Comparison of ENCODE assay signal across 8 cellular contexts in genomic region chr4:151408630-151409469, GRCh38. TPM values are rescaled to one million over a fixed set of nuclear protein-coding genes. Genes with fewer than 3 reads are reported as not detected.
A peak's percentile ranks its signal among the peaks of the same experiment; 100 is the strongest.
DNase-seq lines count a peak whose midpoint lies in the region; ATAC-seq and TF ChIP-seq lines count a peak whose summit lies in the region.

Gene FHIP1A, plus strand, starts transcription at chr4:151409176. Its CDS starts 157,084 bp downstream, at chr4:151566260.

- no peaks in the 10 kb centered on the region for H3K36me3 ChIP-seq in mucosa of descending colon (ENCODE audit: low read depth)

- no peaks in the 10 kb centered on the region for H3K36me3 Mint-ChIP-seq in endothelial cell (ENCODE audit: low read depth, unreplicated experiment)

- H3K27ac Mint-ChIP-seq in endothelial cell (ENCODE audit: unreplicated experiment): peak within 1 kb of the TSS; percentile 36

- peaks cover 17% of the 10 kb centered on the region for H3K4me1 Mint-ChIP-seq in endothelial cell (ENCODE audit: unreplicated experiment)

- TF ChIP-seq CTCF in AG09319 (IDR thresholded peaks at IDR 0.05; ENCODE audit: low read depth, low read length) (peak; percentile 7), endothelial cell (IDR thresholded peaks at IDR 0.05; ENCODE audit: unreplicated experiment) (no peak), mucosa of descending colon (IDR thresholded peaks at IDR 0.05) (no peak)

- peak; percentile 14 for DNase-seq in AG09319 (ENCODE audit: extremely low read depth, low read depth)
- peak; percentile 84 for DNase-seq in NCI-H510A treated with DMSO at 0.1 percent for 48 hours (lab: John Stamatoyannopoulos, UW)
- peak; percentile 33 to 51 (median 45) for DNase-seq in activated CD8-positive, alpha-beta memory T cell treated with anti-CD3 and anti-CD28 coated beads for 48 hours (ENCODE audit: low read depth in 2 of 3, low spot score in 2 of 3)
- peak; percentile 63 for DNase-seq in endothelial cell (ENCODE audit: low spot score)
- peak; percentile 92 to 96 (median 94) for DNase-seq in mucosa of descending colon
- DNase-seq in stimulated activated CD8-positive, alpha-beta memory T cell treated with anti-CD3 and anti-CD28 coated beads, Interleukin-4, amount 100 ng/mL, for 24 hours (ENCODE audit: low read depth): peak; percentile 62

- H3K9me3 Mint-ChIP-seq in endothelial cell (ENCODE audit: unreplicated experiment): no peaks in the 10 kb centered on the region

- ATAC-seq in GM18909 (IDR thresholded peaks at IDR 0.05; ENCODE audit: poor library complexity, unreplicated experiment) (peak; percentile 83), HG03108 (IDR thresholded peaks at IDR 0.05; ENCODE audit: unreplicated experiment) (peak; percentile 92), mucosa of descending colon (peak; percentile 91)

- peak within 1 kb of the TSS; percentile 40 for H3K4me3 ChIP-seq in mucosa of descending colon

- H3K4me3 Mint-ChIP-seq in endothelial cell (ENCODE audit: unreplicated experiment): peak within 1 kb of the TSS; percentile 95

- intact Hi-C loops in mucosa of descending colon (cut with DNase I, micrococcal nuclease): no loop called here

- H3K4me1 ChIP-seq in mucosa of descending colon (ENCODE audit: low read depth): peaks cover 5% of the 10 kb centered on the region

- peaks cover 9% of the 10 kb centered on the region for H3K27me3 Mint-ChIP-seq in endothelial cell (ENCODE audit: unreplicated experiment)

- H3K9me3 ChIP-seq in mucosa of descending colon: no peaks in the 10 kb centered on the region

RNA-seq across cellular contexts. Expression of gene FHIP1A, which starts in this region (rescaled TPM):
- 2.4 TPM for total RNA-seq in endothelial cell (ENCODE audit: unreplicated experiment)
- 10 to 100 TPM; 21.6 to 53.1 (median 29.1) TPM for total RNA-seq in mucosa of descending colon

Comparison
In these comparisons a context has a peak if more than half of its experiments do, and no peak if none do; other contexts are left out.
1. Peak in every context shown above with its lines: DNase-seq, ATAC-seq and H3K4me3 ChIP-seq.
2. DNase-seq: peak in every context shown above with its lines; median percentile 94 in mucosa of descending colon; 84 in NCI-H510A treated with DMSO at 0.1 percent for 48 hours; 63 in endothelial cell; 62 in stimulated activated CD8-positive, alpha-beta memory T cell treated with anti-CD3 and anti-CD28 coated beads, Interleukin-4, amount 100 ng/mL, for 24 hours; 45 in activated CD8-positive, alpha-beta memory T cell treated with anti-CD3 and anti-CD28 coated beads for 48 hours; 14 in AG09319.